Comparison of ENCODE assay signal across 22 cellular contexts in the genomic region with DNA sequence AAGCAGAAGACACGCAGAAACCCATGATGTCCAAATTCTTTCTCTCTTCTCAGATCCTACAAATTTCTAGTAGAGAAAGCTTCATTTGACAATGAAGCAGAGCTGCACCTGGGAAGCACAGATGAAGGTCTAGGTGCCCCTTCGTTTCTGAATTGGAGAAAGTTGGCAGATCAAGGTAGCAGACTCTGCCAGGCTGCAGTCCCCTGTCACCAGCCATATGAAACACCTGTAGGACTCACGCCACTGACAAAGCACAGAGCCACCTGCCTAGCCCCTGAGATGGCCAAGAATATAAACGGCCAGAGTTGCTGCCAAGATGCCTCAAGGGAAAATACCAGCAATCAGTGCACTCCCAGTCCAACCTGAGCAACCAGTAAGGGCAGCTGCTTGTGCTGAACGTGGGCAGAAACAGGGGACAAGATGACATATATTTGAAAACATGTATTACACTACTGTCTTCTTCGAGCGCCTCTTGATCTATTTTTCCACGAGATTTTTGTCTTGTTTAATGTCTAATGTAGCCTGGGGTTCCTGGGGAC.
"Had no signal": no experiment of that assay in that cellular context is flagged by ENCODE, and none has a peak within 500 bp of the region (broad histone marks: within the 10 kb centered on the region; RNA-seq: fewer than 3 reads in every experiment).

No MANE protein-coding gene starts in this region.

- H2AFZ ChIP-seq: neural progenitor cell had no signal

- ATAC-seq: activated naive CD4-positive, alpha-beta T cell treated with anti-CD3 and anti-CD28 coated beads, Interleukin-2, amount 50 U/mL, for 72 hours; left lobe of liver; naive thymus-derived CD4-positive, alpha-beta T cell; psoas muscle; right cardiac atrium; stimulated activated naive CD8-positive, alpha-beta T cell treated with anti-CD3 and anti-CD28 coated beads, Interleukin-15, amount 100 ng/mL, for 72 hours; upper lobe of right lung had no signal

- H3K27ac ChIP-seq: adrenal gland, neural progenitor cell, psoas muscle, testis, upper lobe of right lung had no signal

- H3K4me3 ChIP-seq: adrenal gland, neural progenitor cell, psoas muscle, skin epidermis, testis, upper lobe of right lung had no signal

- H3K27me3 ChIP-seq: adrenal gland, testis had no signal

- H3K4me1 ChIP-seq: neural progenitor cell had no signal

- H3K9me3 ChIP-seq: adrenal gland, psoas muscle, testis, upper lobe of right lung had no signal

- H3K36me3 ChIP-seq: adrenal gland, neural progenitor cell, upper lobe of right lung had no signal

- DNase-seq: activated B cell treated with CpG ODN at 0.5 μM for 24 hours; activated CD4-positive, alpha-beta memory T cell treated with anti-CD3 and anti-CD28 coated beads for 36 hours; activated CD4-positive, alpha-beta T cell treated with anti-CD3 and anti-CD28 coated beads for 4 hours; activated gamma-delta T cell treated with Interleukin-2 at 50 U/mL for 16 hours; activated T-cell treated with anti-CD3 and anti-CD28 coated beads for 4 hours; adrenal gland; effector CD8-positive, alpha-beta T cell; foreskin fibroblast; hypothalamus; kidney; naive thymus-derived CD4-positive, alpha-beta T cell; psoas muscle; right cardiac atrium; stimulated activated CD4-positive, alpha-beta T cell treated with anti-CD3 and anti-CD28 coated beads, Interleukin-15, amount 100 ng/mL, for 24 hours; stimulated activated CD4-positive, alpha-beta T cell treated with anti-CD3 and anti-CD28 coated beads, Interleukin-2, amount 100 ng/mL, for 48 hours; testis; upper lobe of right lung had no signal

- H3K4me2 ChIP-seq: neural progenitor cell had no signal
